Comparison of ENCODE assay signal across 8 cellular contexts in the genomic region with DNA sequence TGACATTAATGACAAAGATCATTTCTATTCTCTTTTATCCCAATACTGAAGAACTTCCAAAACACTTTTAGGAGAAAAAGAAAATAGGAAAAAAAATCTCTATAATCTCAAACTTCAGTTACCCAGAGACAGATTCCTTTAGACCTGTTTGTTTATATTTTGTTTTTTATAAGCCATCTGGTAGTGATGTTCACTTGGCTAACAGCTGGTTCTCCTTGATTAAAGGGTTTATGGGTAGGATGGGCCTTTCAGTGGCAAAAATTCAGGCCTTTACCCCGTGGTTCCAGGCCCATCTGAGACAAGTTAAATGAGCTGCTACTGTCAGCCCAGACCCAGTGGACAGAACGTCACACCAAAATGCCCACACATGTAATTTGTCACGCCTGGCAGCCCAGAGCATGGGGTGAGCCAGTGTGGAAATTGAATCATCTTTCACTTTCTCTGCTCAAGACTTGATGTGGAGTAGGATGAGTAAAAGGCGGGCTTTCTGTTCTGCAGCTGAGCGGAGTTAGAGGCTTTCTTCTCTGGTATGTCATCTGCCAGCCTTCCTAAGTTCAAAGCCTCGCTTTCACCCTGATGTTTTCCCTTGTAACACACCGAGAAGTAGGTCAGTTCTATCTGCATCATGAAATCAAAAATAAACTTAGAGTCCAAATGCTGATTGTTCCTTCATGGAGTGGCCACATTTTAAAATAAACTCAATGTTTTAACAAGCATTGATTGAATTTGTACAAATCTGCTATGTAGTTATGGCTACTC.
DNase-seq lines count a peak whose midpoint lies in the region; ATAC-seq, FAIRE-seq and TF ChIP-seq lines count a peak whose summit lies in the region.

No MANE protein-coding gene starts in this region.

- no peak overlapping the region for H3K4me3 ChIP-seq in DND-41 (ENCODE audit: low read depth in 1 of 2, low read length in 2 of 2)
- H3K4me3 ChIP-seq in spleen, result no peak overlapping the region

- ATAC-seq in DND-41 (ENCODE audit: insufficient read depth, low read depth) (peak; percentile 46), GM21825 (IDR thresholded peaks at IDR 0.05; ENCODE audit: unreplicated experiment) (peak; percentile 80), Right ventricle myocardium superior (ENCODE audit: poor library complexity) (no peak)

- H3K4me2 ChIP-seq in DND-41 (ENCODE audit: insufficient read depth, low read length), result no peak overlapping the region

- H3K9ac ChIP-seq in DND-41 (ENCODE audit: low read depth, low read length), result no peak overlapping the region

- WGBS in spleen, 5 donors, result 58 to 77% (median 63%) methylated on average over 7 of the region's 7 CpGs

- H3K79me2 ChIP-seq in DND-41 (ENCODE audit: insufficient read depth, low read length), result no peaks in the 10 kb centered on the region

- H3K9me3 ChIP-seq in DND-41 (ENCODE audit: insufficient read depth, low read length, severe bottlenecking), result no peaks in the 10 kb centered on the region
- no peaks in the 10 kb centered on the region for H3K9me3 ChIP-seq in spleen

- peak; percentile 26 for FAIRE-seq in frontal cortex (lab: Jason Lieb, UNC)

- DNase-seq in DND-41, result peak; percentile 33
- peak in 1 of 2 donors; percentile 26 for DNase-seq in frontal cortex (ENCODE audit: low spot score in 2 of 2)
- DNase-seq in mesenteric fat pad (ENCODE audit: low spot score), result no peak
- no peak for DNase-seq in Right ventricle myocardium superior
- no peak for DNase-seq in spleen
- DNase-seq in RKO (ENCODE audit: low spot score), result no peak

- intact Hi-C loops in Right ventricle myocardium superior (cut with DNase I), result no loop called here
- intact Hi-C loops in spleen (cut with DNase I; ENCODE audit: low total_unique reads), result no loop called here

- H3K27ac ChIP-seq in DND-41 (ENCODE audit: low read length) (no peak overlapping the region), VCaP (0 out of 2 replicates have a peak overlapping the region, but pooled peaks have one; percentile 58), spleen (no peak overlapping the region)

- H3K4me1 ChIP-seq in DND-41 (ENCODE audit: insufficient read depth, low read length) (peaks cover 40% of the 10 kb centered on the region), spleen (peaks cover 0 to 71% (median 10%) of the 10 kb centered on the region in 6 donors)

- no peaks in the 10 kb centered on the region for H3K27me3 ChIP-seq in DND-41 (ENCODE audit: insufficient read depth, low read length, poor library complexity)
- no peaks in the 10 kb centered on the region for H3K27me3 ChIP-seq in spleen (replicated peaks in 1 of 7)

- no peaks in the 10 kb centered on the region for H4K20me1 ChIP-seq in DND-41 (ENCODE audit: insufficient read depth, low read length)

- TF ChIP-seq POLR2A in spleen (IDR thresholded peaks at IDR 0.05), result no peak

- no peaks in the 10 kb centered on the region for H3K36me3 ChIP-seq in DND-41 (ENCODE audit: insufficient read depth, low read length)
- no peaks in the 10 kb centered on the region for H3K36me3 ChIP-seq in spleen

- no peak overlapping the region for H2AFZ ChIP-seq in DND-41 (ENCODE audit: low read depth, low read length)

- TF ChIP-seq CTCF in DND-41 (IDR thresholded peaks at IDR 0.05; ENCODE audit: borderline replicate concordance, extremely low read depth, low read length, poor library complexity, severe bottlenecking), result no peak
- no peak for TF ChIP-seq CTCF in VCaP (conservative IDR thresholded peaks at IDR 0.05)
- no peak for TF ChIP-seq CTCF in spleen (IDR thresholded peaks at IDR 0.05 in 8 of 11, conservative IDR thresholded peaks at IDR 0.05 in 3 of 11)
